Comparison of ENCODE assay signal across 2 cellular contexts in the genomic region with DNA sequence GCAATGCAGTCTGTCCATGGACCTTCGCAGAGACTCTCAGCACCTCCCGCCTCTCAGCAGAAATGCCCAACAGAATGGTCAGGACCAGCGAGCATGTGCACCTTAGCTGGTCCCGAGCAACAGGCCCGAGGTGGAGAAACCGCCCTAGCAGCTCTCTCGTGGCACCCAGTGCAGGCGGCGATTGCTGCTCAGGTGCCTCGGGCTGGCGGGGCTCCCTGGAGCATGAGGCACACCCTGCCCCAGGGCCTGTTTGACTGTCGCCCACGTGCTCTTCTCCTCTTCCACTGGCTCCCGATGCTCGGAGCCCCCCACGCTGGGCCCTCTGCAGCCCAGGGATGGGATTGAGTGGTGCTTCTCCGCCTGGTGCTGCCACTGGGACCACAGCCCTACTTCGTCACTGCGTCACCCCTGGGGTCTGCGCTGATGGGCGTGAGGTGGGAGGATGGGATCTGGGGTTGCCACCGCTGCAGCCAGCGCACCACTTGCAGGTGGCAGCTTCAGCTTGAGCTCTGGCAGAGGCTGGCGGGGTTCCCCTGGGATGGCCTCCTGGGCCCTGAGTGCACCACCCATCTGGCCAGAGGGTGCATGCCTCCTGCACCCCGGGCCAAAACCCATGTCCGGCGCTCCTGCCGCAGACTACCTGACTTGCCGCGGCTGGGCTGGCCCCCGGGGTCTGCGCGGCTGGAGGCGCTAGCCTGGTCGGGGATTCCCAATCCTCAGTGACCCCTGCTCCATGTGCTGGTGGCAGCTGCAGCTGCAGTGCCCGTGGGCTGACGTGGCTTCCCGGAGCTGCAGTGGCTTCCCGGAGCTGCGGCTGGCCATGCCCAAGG.
TF ChIP-seq lines count a peak whose summit lies in the region.

No MANE protein-coding gene starts in this region.

TF ChIP-seq in GM12878, 131 proteins besides CTCF, POLR2A, EP300 and RAD21 (continued from another document):
- TF ChIP-seq, protein P1, sequence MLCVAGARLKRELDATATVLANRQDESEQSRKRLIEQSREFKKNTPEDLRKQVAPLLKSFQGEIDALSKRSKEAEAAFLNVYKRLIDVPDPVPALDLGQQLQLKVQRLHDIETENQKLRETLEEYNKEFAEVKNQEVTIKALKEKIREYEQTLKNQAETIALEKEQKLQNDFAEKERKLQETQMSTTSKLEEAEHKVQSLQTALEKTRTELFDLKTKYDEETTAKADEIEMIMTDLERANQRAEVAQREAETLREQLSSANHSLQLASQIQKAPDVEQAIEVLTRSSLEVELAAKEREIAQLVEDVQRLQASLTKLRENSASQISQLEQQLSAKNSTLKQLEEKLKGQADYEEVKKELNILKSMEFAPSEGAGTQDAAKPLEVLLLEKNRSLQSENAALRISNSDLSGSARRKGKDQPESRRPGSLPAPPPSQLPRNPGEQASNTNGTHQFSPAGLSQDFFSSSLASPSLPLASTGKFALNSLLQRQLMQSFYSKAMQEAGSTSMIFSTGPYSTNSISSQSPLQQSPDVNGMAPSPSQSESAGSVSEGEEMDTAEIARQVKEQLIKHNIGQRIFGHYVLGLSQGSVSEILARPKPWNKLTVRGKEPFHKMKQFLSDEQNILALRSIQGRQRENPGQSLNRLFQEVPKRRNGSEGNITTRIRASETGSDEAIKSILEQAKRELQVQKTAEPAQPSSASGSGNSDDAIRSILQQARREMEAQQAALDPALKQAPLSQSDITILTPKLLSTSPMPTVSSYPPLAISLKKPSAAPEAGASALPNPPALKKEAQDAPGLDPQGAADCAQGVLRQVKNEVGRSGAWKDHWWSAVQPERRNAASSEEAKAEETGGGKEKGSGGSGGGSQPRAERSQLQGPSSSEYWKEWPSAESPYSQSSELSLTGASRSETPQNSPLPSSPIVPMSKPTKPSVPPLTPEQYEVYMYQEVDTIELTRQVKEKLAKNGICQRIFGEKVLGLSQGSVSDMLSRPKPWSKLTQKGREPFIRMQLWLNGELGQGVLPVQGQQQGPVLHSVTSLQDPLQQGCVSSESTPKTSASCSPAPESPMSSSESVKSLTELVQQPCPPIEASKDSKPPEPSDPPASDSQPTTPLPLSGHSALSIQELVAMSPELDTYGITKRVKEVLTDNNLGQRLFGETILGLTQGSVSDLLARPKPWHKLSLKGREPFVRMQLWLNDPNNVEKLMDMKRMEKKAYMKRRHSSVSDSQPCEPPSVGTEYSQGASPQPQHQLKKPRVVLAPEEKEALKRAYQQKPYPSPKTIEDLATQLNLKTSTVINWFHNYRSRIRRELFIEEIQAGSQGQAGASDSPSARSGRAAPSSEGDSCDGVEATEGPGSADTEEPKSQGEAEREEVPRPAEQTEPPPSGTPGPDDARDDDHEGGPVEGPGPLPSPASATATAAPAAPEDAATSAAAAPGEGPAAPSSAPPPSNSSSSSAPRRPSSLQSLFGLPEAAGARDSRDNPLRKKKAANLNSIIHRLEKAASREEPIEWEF (IDR thresholded peaks at IDR 0.05; ENCODE audit: insufficient replicate concordance, low read depth, low read length): no peak
- TF ChIP-seq EGR1 (IDR thresholded peaks at IDR 0.05; ENCODE audit: borderline replicate concordance in 1 of 2, low read depth in 2 of 2, low read length in 2 of 2) (no peak), CBFB (IDR thresholded peaks at IDR 0.05; ENCODE audit: low read depth) (no peak), HCFC1 (IDR thresholded peaks at IDR 0.05; ENCODE audit: low read length) (no peak), BCL11A (IDR thresholded peaks at IDR 0.05; ENCODE audit: low read depth, low read length) (no peak), NR2F1 (conservative IDR thresholded peaks at IDR 0.05) (no peak)
- TF ChIP-seq, protein P2, sequence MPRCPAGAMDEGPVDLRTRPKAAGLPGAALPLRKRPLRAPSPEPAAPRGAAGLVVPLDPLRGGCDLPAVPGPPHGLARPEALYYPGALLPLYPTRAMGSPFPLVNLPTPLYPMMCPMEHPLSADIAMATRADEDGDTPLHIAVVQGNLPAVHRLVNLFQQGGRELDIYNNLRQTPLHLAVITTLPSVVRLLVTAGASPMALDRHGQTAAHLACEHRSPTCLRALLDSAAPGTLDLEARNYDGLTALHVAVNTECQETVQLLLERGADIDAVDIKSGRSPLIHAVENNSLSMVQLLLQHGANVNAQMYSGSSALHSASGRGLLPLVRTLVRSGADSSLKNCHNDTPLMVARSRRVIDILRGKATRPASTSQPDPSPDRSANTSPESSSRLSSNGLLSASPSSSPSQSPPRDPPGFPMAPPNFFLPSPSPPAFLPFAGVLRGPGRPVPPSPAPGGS (IDR thresholded peaks at IDR 0.05; ENCODE audit: borderline replicate concordance, insufficient read depth, low read depth, low read length, poor library complexity, severe bottlenecking): no peak

TF ChIP-seq in liver, 16 proteins besides CTCF, POLR2A, EP300 and RAD21 (continued from another document):
- TF ChIP-seq, protein P3, sequence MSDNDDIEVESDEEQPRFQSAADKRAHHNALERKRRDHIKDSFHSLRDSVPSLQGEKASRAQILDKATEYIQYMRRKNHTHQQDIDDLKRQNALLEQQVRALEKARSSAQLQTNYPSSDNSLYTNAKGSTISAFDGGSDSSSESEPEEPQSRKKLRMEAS (IDR thresholded peaks at IDR 0.05): no peak
- TF ChIP-seq RXRA (IDR thresholded peaks at IDR 0.05): no peak
- TF ChIP-seq NR2F2 (IDR thresholded peaks at IDR 0.05): no peak
- TF ChIP-seq HNF4G (IDR thresholded peaks at IDR 0.05): no peak
- no peak for TF ChIP-seq HNF4A (conservative IDR thresholded peaks at IDR 0.05)
- TF ChIP-seq, protein P4, sequence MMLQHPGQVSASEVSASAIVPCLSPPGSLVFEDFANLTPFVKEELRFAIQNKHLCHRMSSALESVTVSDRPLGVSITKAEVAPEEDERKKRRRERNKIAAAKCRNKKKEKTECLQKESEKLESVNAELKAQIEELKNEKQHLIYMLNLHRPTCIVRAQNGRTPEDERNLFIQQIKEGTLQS (IDR thresholded peaks at IDR 0.05): no peak
- TF ChIP-seq FOXA2 (IDR thresholded peaks at IDR 0.05): no peak
- no peak for TF ChIP-seq FOXA1 (IDR thresholded peaks at IDR 0.05)
- no peak for TF ChIP-seq YY1 (IDR thresholded peaks at IDR 0.05)
- TF ChIP-seq GABPA (IDR thresholded peaks at IDR 0.05 in 1 of 2, conservative IDR thresholded peaks at IDR 0.05 in 1 of 2): no peak
- no peak for TF ChIP-seq EGR1 (IDR thresholded peaks at IDR 0.05; ENCODE audit: low read depth in 2 of 2)
- TF ChIP-seq TAF1 (conservative IDR thresholded peaks at IDR 0.05): no peak
- TF ChIP-seq, protein P5, sequence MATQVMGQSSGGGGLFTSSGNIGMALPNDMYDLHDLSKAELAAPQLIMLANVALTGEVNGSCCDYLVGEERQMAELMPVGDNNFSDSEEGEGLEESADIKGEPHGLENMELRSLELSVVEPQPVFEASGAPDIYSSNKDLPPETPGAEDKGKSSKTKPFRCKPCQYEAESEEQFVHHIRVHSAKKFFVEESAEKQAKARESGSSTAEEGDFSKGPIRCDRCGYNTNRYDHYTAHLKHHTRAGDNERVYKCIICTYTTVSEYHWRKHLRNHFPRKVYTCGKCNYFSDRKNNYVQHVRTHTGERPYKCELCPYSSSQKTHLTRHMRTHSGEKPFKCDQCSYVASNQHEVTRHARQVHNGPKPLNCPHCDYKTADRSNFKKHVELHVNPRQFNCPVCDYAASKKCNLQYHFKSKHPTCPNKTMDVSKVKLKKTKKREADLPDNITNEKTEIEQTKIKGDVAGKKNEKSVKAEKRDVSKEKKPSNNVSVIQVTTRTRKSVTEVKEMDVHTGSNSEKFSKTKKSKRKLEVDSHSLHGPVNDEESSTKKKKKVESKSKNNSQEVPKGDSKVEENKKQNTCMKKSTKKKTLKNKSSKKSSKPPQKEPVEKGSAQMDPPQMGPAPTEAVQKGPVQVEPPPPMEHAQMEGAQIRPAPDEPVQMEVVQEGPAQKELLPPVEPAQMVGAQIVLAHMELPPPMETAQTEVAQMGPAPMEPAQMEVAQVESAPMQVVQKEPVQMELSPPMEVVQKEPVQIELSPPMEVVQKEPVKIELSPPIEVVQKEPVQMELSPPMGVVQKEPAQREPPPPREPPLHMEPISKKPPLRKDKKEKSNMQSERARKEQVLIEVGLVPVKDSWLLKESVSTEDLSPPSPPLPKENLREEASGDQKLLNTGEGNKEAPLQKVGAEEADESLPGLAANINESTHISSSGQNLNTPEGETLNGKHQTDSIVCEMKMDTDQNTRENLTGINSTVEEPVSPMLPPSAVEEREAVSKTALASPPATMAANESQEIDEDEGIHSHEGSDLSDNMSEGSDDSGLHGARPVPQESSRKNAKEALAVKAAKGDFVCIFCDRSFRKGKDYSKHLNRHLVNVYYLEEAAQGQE (IDR thresholded peaks at IDR 0.05): no peak
- no peak for TF ChIP-seq SP1 (IDR thresholded peaks at IDR 0.05)
- no peak for TF ChIP-seq JUND (IDR thresholded peaks at IDR 0.05)
